In genomic region chr7:129778770-129779601, GRCh38 we compare ENCODE assay signal across 8 cellular contexts.
DNase-seq lines count a peak whose midpoint lies in the region; ATAC-seq and TF ChIP-seq lines count a peak whose summit lies in the region.

No MANE protein-coding gene starts in this region.

- CTCF ChIA-PET in CD4-positive, alpha-beta memory T cell (lab: Charles Lee; ENCODE audit: partially characterized antibody) = no interaction called here

- H3K27me3 ChIP-seq in CD4-positive, alpha-beta memory T cell (ENCODE audit: insufficient read depth, low read length) = peaks cover 39% of the 10 kb centered on the region
- H3K27me3 ChIP-seq in lower lobe of right lung (ENCODE audit: low read depth) = peaks cover 82% of the 10 kb centered on the region
- H3K27me3 ChIP-seq in gastroesophageal sphincter = peaks cover 91% of the 10 kb centered on the region

- H3K36me3 Mint-ChIP-seq in CD4-positive, alpha-beta memory T cell = no peaks in the 10 kb centered on the region
- no peaks in the 10 kb centered on the region for H3K36me3 Mint-ChIP-seq in activated T-cell treated with anti-CD3 and anti-CD28 coated beads, Interleukin-2, amount 50 U/mL, for 72 hours (ENCODE audit: insufficient read depth in 2 of 2)

- peak; percentile 8 for ATAC-seq in HG02798 (IDR thresholded peaks at IDR 0.05; ENCODE audit: poor library complexity, unreplicated experiment)
- peak; percentile 3 to 4 for ATAC-seq in activated T-cell treated with anti-CD3 and anti-CD28 coated beads, Interleukin-2, amount 50 U/mL, for 72 hours (replicated peaks in 1 of 2)
- ATAC-seq in lower lobe of right lung = peak in 1 of 2 donors; percentile 8
- no peak for ATAC-seq in GM21528 (IDR thresholded peaks at IDR 0.05; ENCODE audit: low FRiP score, unreplicated experiment)
- ATAC-seq in gastroesophageal sphincter = no peak

- TF ChIP-seq EP300 in gastroesophageal sphincter (IDR thresholded peaks at IDR 0.05) = no peak

- peaks cover 35 to 37% of the 10 kb centered on the region in 2 donors for H3K27me3 Mint-ChIP-seq in CD4-positive, alpha-beta memory T cell
- H3K27me3 Mint-ChIP-seq in activated T-cell treated with anti-CD3 and anti-CD28 coated beads, Interleukin-2, amount 50 U/mL, for 72 hours (ENCODE audit: low read depth) = peaks cover 54% of the 10 kb centered on the region

- H3K36me3 ChIP-seq in CD4-positive, alpha-beta memory T cell (ENCODE audit: insufficient read depth, low read length) = no peaks in the 10 kb centered on the region
- H3K36me3 ChIP-seq in lower lobe of right lung (no peaks in the 10 kb centered on the region), gastroesophageal sphincter (no peaks in the 10 kb centered on the region)

- H3K9me3 Mint-ChIP-seq in CD4-positive, alpha-beta memory T cell = peaks cover 0 to 4% (median 0%) of the 10 kb centered on the region in 8 donors
- no peaks in the 10 kb centered on the region for H3K9me3 Mint-ChIP-seq in activated T-cell treated with anti-CD3 and anti-CD28 coated beads, Interleukin-2, amount 50 U/mL, for 72 hours

- peak in 1 of 5 donors; percentile 17 for DNase-seq in CD4-positive, alpha-beta memory T cell
- DNase-seq in activated T-cell treated with anti-CD3 and anti-CD28 coated beads, Interleukin-2, amount 50 U/mL, for 72 hours = peak; percentile 29 to 33
- DNase-seq in lower lobe of right lung = no peak
- DNase-seq in NCI-H226 = no peak
- DNase-seq in NCI-H1436 (lab: John Stamatoyannopoulos, UW) = no peak

- peaks cover 46% of the 10 kb centered on the region for H3K4me1 ChIP-seq in CD4-positive, alpha-beta memory T cell (ENCODE audit: insufficient read depth, low read length)
- peaks cover 55% of the 10 kb centered on the region for H3K4me1 ChIP-seq in lower lobe of right lung
- H3K4me1 ChIP-seq in gastroesophageal sphincter = peaks cover 4 to 59% (median 45%) of the 10 kb centered on the region in 3 donors

- H3K4me3 Mint-ChIP-seq in CD4-positive, alpha-beta memory T cell = peak overlapping the region; percentile 40 to 69 (median 53)
- H3K4me3 Mint-ChIP-seq in activated T-cell treated with anti-CD3 and anti-CD28 coated beads, Interleukin-2, amount 50 U/mL, for 72 hours = peak overlapping the region; percentile 70 to 92

- peaks cover 18 to 27% (median 26%) of the 10 kb centered on the region in 4 donors for H3K4me1 Mint-ChIP-seq in CD4-positive, alpha-beta memory T cell
- H3K4me1 Mint-ChIP-seq in activated T-cell treated with anti-CD3 and anti-CD28 coated beads, Interleukin-2, amount 50 U/mL, for 72 hours (ENCODE audit: low read depth) = peaks cover 33% of the 10 kb centered on the region

- TF ChIP-seq CTCF in lower lobe of right lung (IDR thresholded peaks at IDR 0.05) (no peak), gastroesophageal sphincter (IDR thresholded peaks at IDR 0.05) (no peak)

- no peaks in the 10 kb centered on the region for H3K9me3 ChIP-seq in CD4-positive, alpha-beta memory T cell (ENCODE audit: control insufficient read depth in 1 of 2, low read length in 2 of 2)
- H3K9me3 ChIP-seq in lower lobe of right lung (no peaks in the 10 kb centered on the region), gastroesophageal sphincter (peaks cover 0 to 5% (median 0%) of the 10 kb centered on the region in 3 donors)

- 0% methylated on average over 1 to 6 of the region's 84 CpGs for WGBS in gastroesophageal sphincter (ENCODE audit: low coverage in 1 of 2), 2 donors

- peak overlapping the region in 1 of 2 donors; percentile 51 for H3K4me3 ChIP-seq in CD4-positive, alpha-beta memory T cell (ENCODE audit: low read length in 2 of 2)
- H3K4me3 ChIP-seq in lower lobe of right lung = peak overlapping the region; percentile 58
- peak overlapping the region in 1 of 2 donors; percentile 51 for H3K4me3 ChIP-seq in gastroesophageal sphincter

- H3K27ac ChIP-seq in CD4-positive, alpha-beta memory T cell (ENCODE audit: low read depth, low read length) = no peak overlapping the region
- H3K27ac ChIP-seq in lower lobe of right lung (no peak overlapping the region), gastroesophageal sphincter (no peak overlapping the region)

- no peak for TF ChIP-seq POLR2A in gastroesophageal sphincter (IDR thresholded peaks at IDR 0.05)

- intact Hi-C loops in CD4-positive, alpha-beta memory T cell (cut with micrococcal nuclease) = no loop called here
- intact Hi-C loops in lower lobe of right lung (cut with DNase I) = no loop called here

- POLR2A ChIA-PET in CD4-positive, alpha-beta memory T cell (lab: Charles Lee; ENCODE audit: partially characterized antibody) = no interaction called here

- H3K27ac Mint-ChIP-seq in CD4-positive, alpha-beta memory T cell = no peak overlapping the region
- H3K27ac Mint-ChIP-seq in activated T-cell treated with anti-CD3 and anti-CD28 coated beads, Interleukin-2, amount 50 U/mL, for 72 hours = no peak overlapping the region

Comparison
In these comparisons a context has a peak if more than half of its experiments do, and no peak if none do; other contexts are left out.
1. DNase-seq: peak in activated T-cell treated with anti-CD3 and anti-CD28 coated beads, Interleukin-2, amount 50 U/mL, for 72 hours (2 of 2); none in lower lobe of right lung (single experiment), NCI-H226 (single experiment) and NCI-H1436 (single experiment).
2. ATAC-seq: peak in HG02798 (single experiment) and activated T-cell treated with anti-CD3 and anti-CD28 coated beads, Interleukin-2, amount 50 U/mL, for 72 hours (2 of 2); none in GM21528 (single experiment) and gastroesophageal sphincter (single experiment).